ENCODE assay signal across 20 cellular contexts in the genomic region with DNA sequence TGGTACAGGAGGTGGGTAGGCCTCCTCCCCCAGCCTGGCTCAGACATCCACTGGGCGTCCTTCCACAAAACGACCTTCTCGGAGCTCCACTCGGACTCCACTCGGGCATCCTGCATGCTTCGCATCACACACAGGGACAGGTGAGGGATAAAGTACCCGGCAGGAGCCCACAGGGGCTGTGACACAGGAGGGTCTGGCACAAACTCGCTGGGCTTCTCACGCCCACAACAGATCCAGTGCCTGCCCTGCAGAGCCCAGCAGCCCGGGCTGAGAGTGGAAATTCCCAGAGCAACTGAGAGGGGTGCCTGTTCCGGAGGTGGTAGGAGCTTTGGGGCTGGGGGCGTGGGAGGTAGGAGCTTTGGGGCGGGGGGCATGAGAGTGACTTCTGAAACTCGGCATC.
DNase-seq lines count a peak whose midpoint lies in the region; ATAC-seq and TF ChIP-seq lines count a peak whose summit lies in the region.
"Had no signal": no experiment of that assay in that cellular context is flagged by ENCODE, and none has a peak within 500 bp of the region (broad histone marks: within the 10 kb centered on the region; RNA-seq: fewer than 3 reads in every experiment).

No MANE protein-coding gene starts in this region.

- WGBS in sigmoid colon, 2 donors, result 78 to 82% methylated on average over 14 of the region's 14 CpGs
- WGBS in mesendoderm (ENCODE audit: extremely low coverage, insufficient coverage, low lambda C conversion rate), result no CpG with 5 or more reads among the region's 14 CpGs

- H2AFZ ChIP-seq in GM23338, result no peak overlapping the region

- H3K4me3 Mint-ChIP-seq in activated CD8-positive, alpha-beta T cell treated with anti-CD3 and anti-CD28 coated beads for 36 hours, result peak overlapping the region; percentile 47
- no peak overlapping the region for H3K4me3 Mint-ChIP-seq in activated CD8-positive, alpha-beta T cell treated with anti-CD3 and anti-CD28 coated beads, Interleukin-2, amount 10 ng/mL, durations not matched to agents 7 days and 5 days
- H3K4me3 Mint-ChIP-seq in GM23338, result no peak overlapping the region
- H3K4me3 Mint-ChIP-seq in activated T-helper 17 cell treated with anti-CD3 and anti-CD28 coated beads, Interleukin-2, amount 50 U/mL, for 72 hours, result peak overlapping the region; percentile 44
- H3K4me3 Mint-ChIP-seq in CD4-positive, alpha-beta T cell, result no peak overlapping the region
- H3K4me3 Mint-ChIP-seq: HFFc6 had no signal

- H2BK5ac ChIP-seq in mesendoderm (ENCODE audit: low read length), result no peak overlapping the region

- no peak overlapping the region for H3K27ac ChIP-seq in GM23338 (ENCODE audit: low read depth)
- no peak overlapping the region for H3K27ac ChIP-seq in sigmoid colon
- H3K27ac ChIP-seq in CD4-positive, alpha-beta T cell (ENCODE audit: low read depth, low read length), result no peak overlapping the region
- no peak overlapping the region for H3K27ac ChIP-seq in mesendoderm (ENCODE audit: low read depth, low read length)
- H3K27ac ChIP-seq: RWPE1 had no signal

- no peak for ATAC-seq in activated CD8-positive, alpha-beta T cell treated with anti-CD3 and anti-CD28 coated beads for 36 hours
- no peak for ATAC-seq in activated CD8-positive, alpha-beta T cell treated with anti-CD3 and anti-CD28 coated beads, Interleukin-2, amount 10 ng/mL, durations not matched to agents 7 days and 5 days
- ATAC-seq in GM23338, result peak; percentile 31; the same call in 2 of the 3 replicates
- ATAC-seq in activated T-helper 17 cell treated with anti-CD3 and anti-CD28 coated beads, Interleukin-2, amount 50 U/mL, for 72 hours (replicated peaks), result peak; percentile 6
- no peak for ATAC-seq in CD4-positive, alpha-beta T cell (ENCODE audit: poor library complexity)
- ATAC-seq: PC-3 had no signal

- no peak overlapping the region for H2AK5ac ChIP-seq in mesendoderm (ENCODE audit: low read length)

- no peak overlapping the region for H2BK15ac ChIP-seq in mesendoderm (replicated peaks; ENCODE audit: low read depth)

- no peaks in the 10 kb centered on the region for H3K9me3 Mint-ChIP-seq in activated CD8-positive, alpha-beta T cell treated with anti-CD3 and anti-CD28 coated beads for 36 hours
- no peaks in the 10 kb centered on the region for H3K9me3 Mint-ChIP-seq in activated CD8-positive, alpha-beta T cell treated with anti-CD3 and anti-CD28 coated beads, Interleukin-2, amount 10 ng/mL, durations not matched to agents 7 days and 5 days (ENCODE audit: insufficient read depth)
- H3K9me3 Mint-ChIP-seq in GM23338, result no peaks in the 10 kb centered on the region; the same call in 2 of the 3 replicates
- no peaks in the 10 kb centered on the region for H3K9me3 Mint-ChIP-seq in activated T-helper 17 cell treated with anti-CD3 and anti-CD28 coated beads, Interleukin-2, amount 50 U/mL, for 72 hours
- H3K9me3 Mint-ChIP-seq in CD4-positive, alpha-beta T cell, result no peaks in the 10 kb centered on the region
- H3K9me3 Mint-ChIP-seq: HFFc6 had no signal

- no peak for DNase-seq in activated CD8-positive, alpha-beta T cell treated with anti-CD3 and anti-CD28 coated beads for 36 hours
- no peak for DNase-seq in activated CD8-positive, alpha-beta T cell treated with anti-CD3 and anti-CD28 coated beads, Interleukin-2, amount 10 ng/mL, durations not matched to agents 7 days and 5 days
- DNase-seq in GM23338 (ENCODE audit: low spot score) (no peak), sigmoid colon (peak; percentile 41), mesendoderm (no peak)
- no peak for DNase-seq in activated CD4-positive, CD25-positive, alpha-beta regulatory T cell (lab: John Stamatoyannopoulos, UW)
- no peak for DNase-seq in CD4-positive, alpha-beta T cell
- DNase-seq: C1 segment of cervical spinal cord, DMS79, HFFc6, KG1, NCI-H1417, NCI-H1930, NCI-H226, NCI-H524, NCI-H82, PC-3, SIG-M5 had no signal

- no peak overlapping the region for H4K8ac ChIP-seq in mesendoderm (ENCODE audit: low read depth, low read length)

- no peak overlapping the region for H3K4me2 ChIP-seq in GM23338
- H3K4me2 ChIP-seq in mesendoderm (ENCODE audit: low read length), result no peak overlapping the region

- intact Hi-C loops in activated CD8-positive, alpha-beta T cell treated with anti-CD3 and anti-CD28 coated beads for 36 hours (cut with micrococcal nuclease), result loop anchor here (10.0 kb wide), 2 partner anchors 47 to 303 kb away; no protein-coding TSS in a partner anchor
- intact Hi-C loops in sigmoid colon (cut with DNase I), result no loop called here
- intact Hi-C loops in CD4-positive, alpha-beta T cell (cut with DNase I, micrococcal nuclease), result loop anchor here in 1 of 2 experiments (10.0 kb wide), 1 partner anchor 303 kb away; no protein-coding TSS in a partner anchor

- H3K4ac ChIP-seq in mesendoderm (ENCODE audit: low read depth, low read length), result no peak overlapping the region

- no peaks in the 10 kb centered on the region for H3K79me1 ChIP-seq in mesendoderm (ENCODE audit: low read length)

- TF ChIP-seq EP300 in sigmoid colon (IDR thresholded peaks at IDR 0.05), result no peak

- CTCF ChIA-PET in activated CD8-positive, alpha-beta T cell treated with anti-CD3 and anti-CD28 coated beads for 36 hours (lab: Charles Lee), result interaction anchor here (1.6 to 3.3 kb wide), 3 partner anchors 17 to 111 kb away, joined by 7 to 11 read pairs (median 9); a partner anchor contains a TSS
- CTCF ChIA-PET in activated CD8-positive, alpha-beta T cell treated with anti-CD3 and anti-CD28 coated beads, Interleukin-2, amount 10 ng/mL, durations not matched to agents 7 days and 5 days (lab: Charles Lee), result interaction anchor here (0.5 to 1.5 kb wide), 3 partner anchors 16 to 228 kb away, joined by 3 to 5 read pairs (median 3); no protein-coding TSS in a partner anchor
- CTCF ChIA-PET in CD4-positive, alpha-beta T cell (lab: Charles Lee), result no interaction called here

- POLR2A ChIA-PET in activated CD8-positive, alpha-beta T cell treated with anti-CD3 and anti-CD28 coated beads for 36 hours (lab: Charles Lee), result no interaction called here
- POLR2A ChIA-PET in activated CD8-positive, alpha-beta T cell treated with anti-CD3 and anti-CD28 coated beads, Interleukin-2, amount 10 ng/mL, durations not matched to agents 7 days and 5 days (lab: Charles Lee), result no interaction called here
- POLR2A ChIA-PET in CD4-positive, alpha-beta T cell (lab: Charles Lee), result no interaction called here

- H3K27me3 Mint-ChIP-seq in activated CD8-positive, alpha-beta T cell treated with anti-CD3 and anti-CD28 coated beads for 36 hours, result peaks cover 4% of the 10 kb centered on the region
- H3K27me3 Mint-ChIP-seq in activated CD8-positive, alpha-beta T cell treated with anti-CD3 and anti-CD28 coated beads, Interleukin-2, amount 10 ng/mL, durations not matched to agents 7 days and 5 days (ENCODE audit: low read depth), result no peaks in the 10 kb centered on the region
- H3K27me3 Mint-ChIP-seq in GM23338 (ENCODE audit: insufficient read depth, low read depth, poor library complexity), result peaks cover 3% of the 10 kb centered on the region
- no peaks in the 10 kb centered on the region for H3K27me3 Mint-ChIP-seq in activated T-helper 17 cell treated with anti-CD3 and anti-CD28 coated beads, Interleukin-2, amount 50 U/mL, for 72 hours
- peaks cover 11% of the 10 kb centered on the region for H3K27me3 Mint-ChIP-seq in CD4-positive, alpha-beta T cell

- no peaks in the 10 kb centered on the region for H3K36me3 ChIP-seq in GM23338 (ENCODE audit: insufficient read depth)
- H3K36me3 ChIP-seq in sigmoid colon, result no peaks in the 10 kb centered on the region
- no peaks in the 10 kb centered on the region for H3K36me3 ChIP-seq in mesendoderm (ENCODE audit: control insufficient read depth, insufficient read depth, low read length)

- TF ChIP-seq POLR2A in sigmoid colon (IDR thresholded peaks at IDR 0.05), result no peak

- no peaks in the 10 kb centered on the region for H3K79me2 ChIP-seq in GM23338 (replicated peaks; ENCODE audit: insufficient read depth)
- H3K79me2 ChIP-seq in mesendoderm (ENCODE audit: control insufficient read depth, insufficient read depth, low read length), result no peaks in the 10 kb centered on the region

- no peak overlapping the region for H3K56ac ChIP-seq in mesendoderm (ENCODE audit: low read length)

- H3K23ac ChIP-seq in mesendoderm (ENCODE audit: low read length), result no peak overlapping the region

- no peaks in the 10 kb centered on the region for H4K20me1 ChIP-seq in GM23338 (replicated peaks; ENCODE audit: insufficient read depth)

- H3K36me3 Mint-ChIP-seq in activated CD8-positive, alpha-beta T cell treated with anti-CD3 and anti-CD28 coated beads for 36 hours (ENCODE audit: low read depth), result no peaks in the 10 kb centered on the region
- H3K36me3 Mint-ChIP-seq in activated CD8-positive, alpha-beta T cell treated with anti-CD3 and anti-CD28 coated beads, Interleukin-2, amount 10 ng/mL, durations not matched to agents 7 days and 5 days (ENCODE audit: low read depth), result no peaks in the 10 kb centered on the region
- H3K36me3 Mint-ChIP-seq in GM23338 (ENCODE audit: low read depth), result no peaks in the 10 kb centered on the region
- H3K36me3 Mint-ChIP-seq in activated T-helper 17 cell treated with anti-CD3 and anti-CD28 coated beads, Interleukin-2, amount 50 U/mL, for 72 hours (ENCODE audit: low read depth), result no peaks in the 10 kb centered on the region
- no peaks in the 10 kb centered on the region for H3K36me3 Mint-ChIP-seq in CD4-positive, alpha-beta T cell (ENCODE audit: low read depth)

- H3K4me1 ChIP-seq in GM23338 (ENCODE audit: insufficient read depth) (no peaks in the 10 kb centered on the region), sigmoid colon (no peaks in the 10 kb centered on the region), mesendoderm (ENCODE audit: control insufficient read depth, low read depth, low read length) (no peaks in the 10 kb centered on the region)

- H2BK120ac ChIP-seq in mesendoderm (ENCODE audit: low read depth, low read length), result no peak overlapping the region

- H3K27me3 ChIP-seq in GM23338 (ENCODE audit: insufficient read depth) (no peaks in the 10 kb centered on the region), sigmoid colon (no peaks in the 10 kb centered on the region), mesendoderm (ENCODE audit: insufficient read depth, low read length, poor library complexity) (no peaks in the 10 kb centered on the region)
- no peaks in the 10 kb centered on the region for H3K27me3 ChIP-seq in CD4-positive, alpha-beta T cell (ENCODE audit: control insufficient read depth, insufficient read depth, low read length)

- no peak overlapping the region for H3K9ac ChIP-seq in mesendoderm (ENCODE audit: low read length)

- no peak overlapping the region for H3K18ac ChIP-seq in mesendoderm (ENCODE audit: low read length)

- TF ChIP-seq CTCF in activated CD8-positive, alpha-beta T cell treated with anti-CD3 and anti-CD28 coated beads for 36 hours (IDR thresholded peaks at IDR 0.05), result no peak
- TF ChIP-seq CTCF in GM23338 (conservative IDR thresholded peaks at IDR 0.05; ENCODE audit: low read depth in 2 of 2) (no peak), sigmoid colon (IDR thresholded peaks at IDR 0.05) (no peak)
- no peak for TF ChIP-seq CTCF in CD4-positive, alpha-beta T cell (IDR thresholded peaks at IDR 0.05)

- no peaks in the 10 kb centered on the region for H3K9me3 ChIP-seq in sigmoid colon
- no peaks in the 10 kb centered on the region for H3K9me3 ChIP-seq in CD4-positive, alpha-beta T cell (ENCODE audit: control insufficient read depth, low read length)

- H3K27ac Mint-ChIP-seq in activated CD8-positive, alpha-beta T cell treated with anti-CD3 and anti-CD28 coated beads for 36 hours, result no peak overlapping the region
- no peak overlapping the region for H3K27ac Mint-ChIP-seq in activated CD8-positive, alpha-beta T cell treated with anti-CD3 and anti-CD28 coated beads, Interleukin-2, amount 10 ng/mL, durations not matched to agents 7 days and 5 days
- H3K27ac Mint-ChIP-seq in GM23338, result no peak overlapping the region
- H3K27ac Mint-ChIP-seq in activated T-helper 17 cell treated with anti-CD3 and anti-CD28 coated beads, Interleukin-2, amount 50 U/mL, for 72 hours, result peak overlapping the region; percentile 58
- H3K27ac Mint-ChIP-seq in CD4-positive, alpha-beta T cell, result no peak overlapping the region
- H3K27ac Mint-ChIP-seq: HFFc6 had no signal

- no peaks in the 10 kb centered on the region for H3F3A ChIP-seq in GM23338 (replicated peaks; ENCODE audit: low read depth)

- H3K4me1 Mint-ChIP-seq in activated CD8-positive, alpha-beta T cell treated with anti-CD3 and anti-CD28 coated beads for 36 hours (ENCODE audit: low read depth), result peaks cover 6% of the 10 kb centered on the region
- peaks cover 3% of the 10 kb centered on the region for H3K4me1 Mint-ChIP-seq in activated CD8-positive, alpha-beta T cell treated with anti-CD3 and anti-CD28 coated beads, Interleukin-2, amount 10 ng/mL, durations not matched to agents 7 days and 5 days (ENCODE audit: low read depth)
- no peaks in the 10 kb centered on the region; the same call in 2 of the 3 replicates for H3K4me1 Mint-ChIP-seq in GM23338
- H3K4me1 Mint-ChIP-seq in activated T-helper 17 cell treated with anti-CD3 and anti-CD28 coated beads, Interleukin-2, amount 50 U/mL, for 72 hours, result peaks cover 14% of the 10 kb centered on the region
- H3K4me1 Mint-ChIP-seq in CD4-positive, alpha-beta T cell (ENCODE audit: low read depth), result peaks cover 9% of the 10 kb centered on the region

- H4K5ac ChIP-seq in mesendoderm (ENCODE audit: low read length), result no peak overlapping the region

- no peaks in the 10 kb centered on the region for H3K9me2 ChIP-seq in GM23338 (ENCODE audit: insufficient read depth)

- H3K4me3 ChIP-seq in GM23338 (no peak overlapping the region), sigmoid colon (no peak overlapping the region), mesendoderm (ENCODE audit: low read length) (no peak overlapping the region)

Comparison
In these comparisons a context has a peak if more than half of its experiments do, and no peak if none do; other contexts are left out.
1. H3K4me3 Mint-ChIP-seq: peak in activated CD8-positive, alpha-beta T cell treated with anti-CD3 and anti-CD28 coated beads for 36 hours (single experiment) and activated T-helper 17 cell treated with anti-CD3 and anti-CD28 coated beads, Interleukin-2, amount 50 U/mL, for 72 hours (single experiment); none in activated CD8-positive, alpha-beta T cell treated with anti-CD3 and anti-CD28 coated beads, Interleukin-2, amount 10 ng/mL, durations not matched to agents 7 days and 5 days (single experiment), GM23338 (single experiment) and CD4-positive, alpha-beta T cell (single experiment).
2. ATAC-seq: peak in GM23338 (single experiment) and activated T-helper 17 cell treated with anti-CD3 and anti-CD28 coated beads, Interleukin-2, amount 50 U/mL, for 72 hours (single experiment); none in activated CD8-positive, alpha-beta T cell treated with anti-CD3 and anti-CD28 coated beads for 36 hours (single experiment), activated CD8-positive, alpha-beta T cell treated with anti-CD3 and anti-CD28 coated beads, Interleukin-2, amount 10 ng/mL, durations not matched to agents 7 days and 5 days (single experiment) and CD4-positive, alpha-beta T cell (single experiment).